ENCODE assay signal across 14 cellular contexts in the genomic region with DNA sequence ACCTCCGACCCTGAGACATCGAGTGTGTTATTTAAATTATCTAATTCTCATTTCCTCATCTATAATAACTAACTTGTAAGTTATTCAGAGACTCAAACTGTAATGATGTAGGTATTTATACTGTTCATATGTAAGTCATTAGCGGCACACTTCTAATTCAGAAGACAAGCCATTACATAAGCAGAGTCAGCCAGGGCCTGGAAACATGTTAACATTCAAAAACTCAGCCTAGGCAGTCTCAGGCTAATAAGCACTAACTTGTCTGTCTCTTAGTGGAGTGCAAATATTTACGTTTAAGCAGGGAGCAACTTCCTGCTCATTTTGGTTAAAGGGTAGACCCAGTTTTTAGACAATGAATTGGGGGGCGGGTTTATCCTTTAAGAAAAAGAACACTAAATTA.
"Had no signal": no experiment of that assay in that cellular context is flagged by ENCODE, and none has a peak within 500 bp of the region (broad histone marks: within the 10 kb centered on the region; RNA-seq: fewer than 3 reads in every experiment).

No MANE protein-coding gene starts in this region.

- H3K27ac Mint-ChIP-seq: activated naive CD4-positive, alpha-beta T cell treated with anti-CD3 and anti-CD28 coated beads, Interleukin-2, amount 10 ng/mL, durations not matched to agents 7 days and 5 days; endodermal cell; stimulated activated naive CD8-positive, alpha-beta T cell treated with anti-CD3 and anti-CD28 coated beads, Interleukin-15, Interleukin-2, amounts not matched to agents 100 ng/mL and 50 ng/mL, for 24 hours had no signal

- H3K27ac ChIP-seq: ascending aorta, right lobe of liver, upper lobe of right lung had no signal

- ATAC-seq: left colon, right lobe of liver, upper lobe of right lung had no signal

- H3K36me3 ChIP-seq: ascending aorta, right lobe of liver, upper lobe of right lung had no signal

- H3K9me3 ChIP-seq: ascending aorta, right lobe of liver, upper lobe of right lung had no signal

- DNase-seq: activated CD4-positive, alpha-beta T cell treated with anti-CD3 and anti-CD28 coated beads, Interleukin-2, amount 50 U/mL, for 4 hours; activated CD4-positive, CD25-positive, alpha-beta regulatory T cell treated with anti-CD3 and anti-CD28 coated beads, Interleukin-2, amount 50 U/mL, for 72 hours; activated naive CD4-positive, alpha-beta T cell treated with anti-CD3 and anti-CD28 coated beads, Interleukin-2, amount 10 ng/mL, durations not matched to agents 7 days and 5 days; endodermal cell; foreskin melanocyte; head of caudate nucleus; left colon; right lobe of liver; T1000; upper lobe of right lung had no signal

- H3K4me3 Mint-ChIP-seq: activated naive CD4-positive, alpha-beta T cell treated with anti-CD3 and anti-CD28 coated beads, Interleukin-2, amount 10 ng/mL, durations not matched to agents 7 days and 5 days; endodermal cell; neural crest cell; stimulated activated naive CD8-positive, alpha-beta T cell treated with anti-CD3 and anti-CD28 coated beads, Interleukin-15, Interleukin-2, amounts not matched to agents 100 ng/mL and 50 ng/mL, for 24 hours had no signal

- H3K4me3 ChIP-seq: ascending aorta, lung, right lobe of liver, upper lobe of right lung had no signal

- H3K4me1 Mint-ChIP-seq: activated naive CD4-positive, alpha-beta T cell treated with anti-CD3 and anti-CD28 coated beads, Interleukin-2, amount 10 ng/mL, durations not matched to agents 7 days and 5 days; neural crest cell had no signal

- H3K9me3 Mint-ChIP-seq: activated naive CD4-positive, alpha-beta T cell treated with anti-CD3 and anti-CD28 coated beads, Interleukin-2, amount 10 ng/mL, durations not matched to agents 7 days and 5 days; endodermal cell; stimulated activated naive CD8-positive, alpha-beta T cell treated with anti-CD3 and anti-CD28 coated beads, Interleukin-15, Interleukin-2, amounts not matched to agents 100 ng/mL and 50 ng/mL, for 24 hours had no signal

- H3K4me1 ChIP-seq: ascending aorta, right lobe of liver, upper lobe of right lung had no signal

- H3K27me3 Mint-ChIP-seq: activated naive CD4-positive, alpha-beta T cell treated with anti-CD3 and anti-CD28 coated beads, Interleukin-2, amount 10 ng/mL, durations not matched to agents 7 days and 5 days; stimulated activated naive CD8-positive, alpha-beta T cell treated with anti-CD3 and anti-CD28 coated beads, Interleukin-15, Interleukin-2, amounts not matched to agents 100 ng/mL and 50 ng/mL, for 24 hours had no signal

- H3K27me3 ChIP-seq: ascending aorta, right lobe of liver, upper lobe of right lung had no signal

- H3K36me3 Mint-ChIP-seq: activated naive CD4-positive, alpha-beta T cell treated with anti-CD3 and anti-CD28 coated beads, Interleukin-2, amount 10 ng/mL, durations not matched to agents 7 days and 5 days had no signal
